In genomic region chr20:49592120-49592519, GRCh38 we compare ENCODE assay signal across 22 cellular contexts. TPM values are rescaled to one million over a fixed set of nuclear protein-coding genes. Genes with fewer than 3 reads are reported as not detected.
DNase-seq lines count a peak whose midpoint lies in the region; ATAC-seq and TF ChIP-seq lines count a peak whose summit lies in the region.
"Had no signal": no experiment of that assay in that cellular context is flagged by ENCODE, and none has a peak within 500 bp of the region (broad histone marks: within the 10 kb centered on the region; RNA-seq: fewer than 3 reads in every experiment).

No MANE protein-coding gene starts in this region.

- peak overlapping the region; percentile 90 for H3K4me3 Mint-ChIP-seq in activated CD4-positive, alpha-beta T cell treated with anti-CD3 and anti-CD28 coated beads, Interleukin-2, amount 10 ng/mL, durations not matched to agents 24 days and 14 days
- peak overlapping the region; percentile 96 for H3K4me3 Mint-ChIP-seq in activated T-helper 17 cell treated with anti-CD3 and anti-CD28 coated beads, Interleukin-2, amount 50 U/mL, for 72 hours
- H3K4me3 Mint-ChIP-seq: dendritic cell treated with granulocyte-macrophage colony-stimulating factor and Interleukin-4, amounts not matched to agents 40 ng/mL and 50 ng/mL, for 4 days; memory B cell had no signal

- no peaks in the 10 kb centered on the region for H3K27me3 ChIP-seq in BLaER1 treated with 17β-estradiol and CSF1 and Interleukin-3, amounts not matched to agents 10 nM and 100 nM
- H3K27me3 ChIP-seq in mesenchymal stem cell (ENCODE audit: control insufficient read depth in 1 of 2, insufficient read depth in 1 of 2, low read length in 2 of 2) (no peaks in the 10 kb centered on the region), thyroid gland (no peaks in the 10 kb centered on the region)
- H3K27me3 ChIP-seq: BE2C, brain microvascular endothelial cell, pancreas, sigmoid colon had no signal

- peaks cover 78% of the 10 kb centered on the region for H3K4me1 Mint-ChIP-seq in activated CD4-positive, alpha-beta T cell treated with anti-CD3 and anti-CD28 coated beads, Interleukin-2, amount 10 ng/mL, durations not matched to agents 24 days and 14 days
- peaks cover 70% of the 10 kb centered on the region for H3K4me1 Mint-ChIP-seq in activated T-helper 17 cell treated with anti-CD3 and anti-CD28 coated beads, Interleukin-2, amount 50 U/mL, for 72 hours

- TF ChIP-seq CTCF in thyroid gland (IDR thresholded peaks at IDR 0.05), result no peak

- peaks cover 56% of the 10 kb centered on the region for H3K36me3 Mint-ChIP-seq in activated CD4-positive, alpha-beta T cell treated with anti-CD3 and anti-CD28 coated beads, Interleukin-2, amount 10 ng/mL, durations not matched to agents 24 days and 14 days (ENCODE audit: low read depth)
- peaks cover 73% of the 10 kb centered on the region for H3K36me3 Mint-ChIP-seq in activated T-helper 17 cell treated with anti-CD3 and anti-CD28 coated beads, Interleukin-2, amount 50 U/mL, for 72 hours (ENCODE audit: low read depth)
- H3K36me3 Mint-ChIP-seq: memory B cell had no signal

- H3K4me3 ChIP-seq in BLaER1 treated with 17β-estradiol and CSF1 and Interleukin-3, amounts not matched to agents 10 nM and 100 nM, result no peak overlapping the region
- H3K4me3 ChIP-seq in mesenchymal stem cell (ENCODE audit: insufficient read depth in 1 of 2, low read depth in 1 of 2, low read length in 2 of 2) (no peak overlapping the region), thyroid gland (replicated peaks in 1 of 3) (no peak overlapping the region)
- H3K4me3 ChIP-seq: pancreas, sigmoid colon had no signal

- peaks cover 25% of the 10 kb centered on the region for H3K9me3 Mint-ChIP-seq in activated CD4-positive, alpha-beta T cell treated with anti-CD3 and anti-CD28 coated beads, Interleukin-2, amount 10 ng/mL, durations not matched to agents 24 days and 14 days
- H3K9me3 Mint-ChIP-seq in activated T-helper 17 cell treated with anti-CD3 and anti-CD28 coated beads, Interleukin-2, amount 50 U/mL, for 72 hours, result peaks cover 11% of the 10 kb centered on the region

- intact Hi-C loops in activated CD4-positive, alpha-beta T cell treated with anti-CD3 and anti-CD28 coated beads, Interleukin-2, amount 10 ng/mL, durations not matched to agents 24 days and 14 days (cut with micrococcal nuclease), result loop anchor here (5.0 to 10.0 kb wide), 2 partner anchors 427 to 920 kb away; partner anchors contain the start of gene PTPN1
- intact Hi-C loops in thyroid gland (cut with DNase I), result no loop called here

- DNase-seq in activated CD4-positive, alpha-beta T cell treated with anti-CD3 and anti-CD28 coated beads, Interleukin-2, amount 10 ng/mL, durations not matched to agents 24 days and 14 days, result no peak
- DNase-seq in activated CD4-positive, alpha-beta T cell treated with anti-CD3 and anti-CD28 coated beads for 48 hours, result no peak
- DNase-seq in mesenchymal stem cell, result no peak
- DNase-seq in NCI-H2029 treated with DMSO at 0.1 percent for 48 hours (lab: John Stamatoyannopoulos, UW), result no peak
- DNase-seq in thyroid gland, result no peak
- DNase-seq in NCI-H2196 (lab: John Stamatoyannopoulos, UW; ENCODE audit: unreplicated experiment), result no peak
- DNase-seq: activated naive CD4-positive, alpha-beta T cell treated with anti-CD3 and anti-CD28 coated beads, Interleukin-2, amount 50 U/mL, for 16 hours; BE2C; brain microvascular endothelial cell; foreskin fibroblast; GOT3; naive thymus-derived CD4-positive, alpha-beta T cell; NCI-H1105 treated with DMSO at 0.1 percent for 48 hours; NCI-H2107; NCI-H524; pancreas; sigmoid colon had no signal

- no peaks in the 10 kb centered on the region for H3K27me3 Mint-ChIP-seq in activated CD4-positive, alpha-beta T cell treated with anti-CD3 and anti-CD28 coated beads, Interleukin-2, amount 10 ng/mL, durations not matched to agents 24 days and 14 days
- H3K27me3 Mint-ChIP-seq in activated T-helper 17 cell treated with anti-CD3 and anti-CD28 coated beads, Interleukin-2, amount 50 U/mL, for 72 hours, result no peaks in the 10 kb centered on the region

- peak overlapping the region in 3 of 11 experiments; percentile 78 to 86 (median 78); a peak in 6 of 22 replicates for H3K9ac ChIP-seq in BLaER1 treated with 17β-estradiol and CSF1 and Interleukin-3, amounts not matched to agents 10 nM and 100 nM
- peak overlapping the region; percentile 85 for H3K9ac ChIP-seq in mesenchymal stem cell (ENCODE audit: low read length)

- no peak overlapping the region for H3K23ac ChIP-seq in mesenchymal stem cell (ENCODE audit: low read length in 2 of 2)

- no peak overlapping the region for H2BK15ac ChIP-seq in mesenchymal stem cell (ENCODE audit: low read depth, poor library complexity, severe bottlenecking)

- H3K36me3 ChIP-seq in BLaER1 treated with 17β-estradiol and CSF1 and Interleukin-3, amounts not matched to agents 10 nM and 100 nM, result no peaks in the 10 kb centered on the region; a peak in 1 of 22 replicates
- no peaks in the 10 kb centered on the region for H3K36me3 ChIP-seq in mesenchymal stem cell (ENCODE audit: control insufficient read depth in 1 of 2, insufficient read depth in 2 of 2, low read depth in 1 of 2, low read length in 2 of 2)
- no peaks in the 10 kb centered on the region for H3K36me3 ChIP-seq in thyroid gland
- H3K36me3 ChIP-seq: BE2C, brain microvascular endothelial cell, pancreas, sigmoid colon had no signal

- H2BK120ac ChIP-seq in mesenchymal stem cell (ENCODE audit: low read depth, low read length), result no peak overlapping the region

- no peak overlapping the region for H3K18ac ChIP-seq in mesenchymal stem cell (ENCODE audit: low read depth in 1 of 2, low read length in 2 of 2)

- H3K4me1 ChIP-seq in BLaER1 treated with 17β-estradiol and CSF1 and Interleukin-3, amounts not matched to agents 10 nM and 100 nM, result peaks cover 33 to 100% (median 91%) of the 10 kb centered on the region in 10 experiments
- H3K4me1 ChIP-seq in mesenchymal stem cell (ENCODE audit: control insufficient read depth, insufficient read depth, low read depth, low read length) (peaks cover 29% of the 10 kb centered on the region), thyroid gland (peaks cover 0 to 5% of the 10 kb centered on the region in 2 donors)
- H3K4me1 ChIP-seq: BE2C, pancreas had no signal

- no peak overlapping the region for H4K8ac ChIP-seq in mesenchymal stem cell (ENCODE audit: low read length)

- H2BK12ac ChIP-seq in mesenchymal stem cell (ENCODE audit: low read length in 2 of 2), result no peak overlapping the region

- H3K27ac Mint-ChIP-seq in activated CD4-positive, alpha-beta T cell treated with anti-CD3 and anti-CD28 coated beads, Interleukin-2, amount 10 ng/mL, durations not matched to agents 24 days and 14 days, result peak overlapping the region; percentile 100
- H3K27ac Mint-ChIP-seq in activated T-helper 17 cell treated with anti-CD3 and anti-CD28 coated beads, Interleukin-2, amount 50 U/mL, for 72 hours, result peak overlapping the region; percentile 99
- H3K27ac Mint-ChIP-seq: dendritic cell treated with granulocyte-macrophage colony-stimulating factor and Interleukin-4, amounts not matched to agents 40 ng/mL and 50 ng/mL, for 4 days; memory B cell had no signal

- no peaks in the 10 kb centered on the region for H4K20me1 ChIP-seq in BLaER1 treated with 17β-estradiol and CSF1 and Interleukin-3, amounts not matched to agents 10 nM and 100 nM

- peaks cover 0 to 9% (median 0%) of the 10 kb centered on the region in 11 experiments; a peak in 5 of 22 replicates for H3K9me3 ChIP-seq in BLaER1 treated with 17β-estradiol and CSF1 and Interleukin-3, amounts not matched to agents 10 nM and 100 nM (replicated peaks in 1 of 11)
- H3K9me3 ChIP-seq in mesenchymal stem cell (ENCODE audit: control insufficient read depth, low read length), result no peaks in the 10 kb centered on the region
- H3K9me3 ChIP-seq in thyroid gland, result no peaks in the 10 kb centered on the region
- H3K9me3 ChIP-seq: BE2C, pancreas, sigmoid colon had no signal

- no peak overlapping the region for H3K14ac ChIP-seq in mesenchymal stem cell (ENCODE audit: low read length in 2 of 2)

- no peak overlapping the region for H2BK5ac ChIP-seq in mesenchymal stem cell (ENCODE audit: low read depth, low read length, poor library complexity, severe bottlenecking)

- no peaks in the 10 kb centered on the region for H3K79me1 ChIP-seq in mesenchymal stem cell (replicated peaks; ENCODE audit: low read length, poor library complexity, severe bottlenecking)

- ATAC-seq in activated T-helper 17 cell treated with anti-CD3 and anti-CD28 coated beads, Interleukin-2, amount 50 U/mL, for 72 hours (replicated peaks), result no peak
- ATAC-seq: naive thymus-derived CD4-positive, alpha-beta T cell had no signal

- H3K4me2 ChIP-seq in BLaER1 treated with 17β-estradiol and CSF1 and Interleukin-3, amounts not matched to agents 10 nM and 100 nM, result peak overlapping the region; percentile 24 to 88 (median 81); a peak in 20 of 22 replicates
- H3K4me2 ChIP-seq in mesenchymal stem cell (ENCODE audit: low read length, poor library complexity, severe bottlenecking), result no peak overlapping the region

- peak overlapping the region in 9 of 11 experiments; percentile 81 to 97 (median 90); a peak in 15 of 22 replicates for H3K27ac ChIP-seq in BLaER1 treated with 17β-estradiol and CSF1 and Interleukin-3, amounts not matched to agents 10 nM and 100 nM
- H3K27ac ChIP-seq in mesenchymal stem cell (ENCODE audit: low read length, poor library complexity, severe bottlenecking), result no peak overlapping the region
- H3K27ac ChIP-seq in thyroid gland, result no peak overlapping the region
- H3K27ac ChIP-seq: pancreas, VCaP had no signal

- no peak overlapping the region for H3K4ac ChIP-seq in mesenchymal stem cell (ENCODE audit: low read depth in 1 of 2, low read length in 2 of 2)

- H2AFZ ChIP-seq in mesenchymal stem cell (ENCODE audit: low read depth, low read length), result no peak overlapping the region

- no peak overlapping the region for H4K91ac ChIP-seq in mesenchymal stem cell (ENCODE audit: low read length)

- no peak for TF ChIP-seq POLR2A in thyroid gland (IDR thresholded peaks at IDR 0.05)

- no peak overlapping the region for H2AK5ac ChIP-seq in mesenchymal stem cell (ENCODE audit: low read length, severe bottlenecking)

RNA-seq across cellular contexts. Expression of gene PTGIS, which starts 24.2 kb away (rescaled TPM):
- total RNA-seq in activated CD4-positive, alpha-beta T cell treated with anti-CD3 and anti-CD28 coated beads, Interleukin-2, amount 10 ng/mL, durations not matched to agents 24 days and 14 days, result 51.7 and 57.6 TPM in 2 replicates
- total RNA-seq in activated T-helper 17 cell treated with anti-CD3 and anti-CD28 coated beads, Interleukin-2, amount 50 U/mL, for 72 hours, result 1 to 10 TPM in 1 of 2 donors, under 1 TPM in 1; 0.56 to 2.3 TPM
- polyA plus RNA-seq in mesenchymal stem cell (2013, experiment 1 of 2), result 0.01 TPM
- polyA plus RNA-seq in mesenchymal stem cell (2013, experiment 2 of 2), result 0.01 TPM
- 10 to 100 TPM in 3 of 4 donors, 1 to 10 TPM in 1; 4.4 to 41.2 (median 16.2) TPM for total RNA-seq in thyroid gland
- polyA plus RNA-seq: naive thymus-derived CD4-positive, alpha-beta T cell had no signal

Comparison
In these comparisons a context has a peak if more than half of its experiments do, and no peak if none do; other contexts are left out.
1. H3K27ac ChIP-seq: peak in BLaER1 treated with 17β-estradiol and CSF1 and Interleukin-3, amounts not matched to agents 10 nM and 100 nM (9 of 11); none in mesenchymal stem cell (single experiment) and thyroid gland (0 of 3).